Comparison of ENCODE assay signal across 8 cellular contexts in the genomic region with DNA sequence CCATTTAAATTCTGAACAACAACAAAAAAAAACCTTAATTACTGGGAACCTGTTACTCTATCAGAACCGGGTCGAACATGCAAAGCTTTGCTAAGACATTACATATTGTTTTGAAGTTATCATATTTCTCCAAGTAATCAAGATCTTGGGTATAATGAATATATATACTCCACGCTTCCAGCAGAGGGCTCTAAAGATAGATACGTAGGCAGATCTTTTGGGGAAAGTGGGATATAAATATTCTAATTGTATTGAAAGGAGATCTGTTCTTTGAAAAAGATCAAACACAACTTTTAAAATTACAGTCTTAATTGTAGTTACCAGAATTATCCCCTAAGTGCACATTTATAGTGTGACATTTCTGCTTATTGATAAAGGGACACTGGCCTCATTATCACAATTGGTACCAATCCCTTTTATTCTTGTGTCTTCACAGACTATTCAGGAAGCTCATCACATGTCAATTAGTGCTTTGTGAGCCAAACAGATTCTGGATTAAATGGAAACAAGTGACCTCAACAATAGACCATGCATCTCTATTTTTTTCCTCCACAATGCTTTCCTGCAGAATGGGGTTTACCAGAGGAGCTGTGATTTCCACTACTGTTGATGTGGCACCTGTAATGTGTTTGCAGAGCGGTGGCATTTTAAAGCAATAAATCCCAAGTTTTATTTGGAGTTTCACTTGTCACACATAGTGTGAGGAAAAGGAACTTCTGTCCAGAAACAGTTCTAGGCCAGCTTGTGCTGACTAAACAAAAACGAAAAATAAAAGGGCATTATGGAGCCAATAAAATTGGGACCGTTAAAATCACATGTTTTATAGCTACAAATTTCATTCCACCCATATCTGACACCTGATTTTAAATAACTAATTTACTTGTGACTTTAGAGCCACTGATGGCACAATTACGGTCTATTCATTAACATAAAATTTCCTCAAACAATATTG.
DNase-seq lines count a peak whose midpoint lies in the region; ATAC-seq and TF ChIP-seq lines count a peak whose summit lies in the region.

No MANE protein-coding gene starts in this region.

- no peaks in the 10 kb centered on the region for H3K4me1 ChIP-seq in stomach

- H3K36me3 ChIP-seq in stomach = peaks cover 0 to 6% (median 2%) of the 10 kb centered on the region in 4 donors

- no peaks in the 10 kb centered on the region for H3K27me3 ChIP-seq in stomach

- no peak for TF ChIP-seq POLR2A in stomach (IDR thresholded peaks at IDR 0.05)

- TF ChIP-seq CTCF in AG10803 (conservative IDR thresholded peaks at IDR 0.05; ENCODE audit: low read length) (peak; percentile 60), stomach (IDR thresholded peaks at IDR 0.05) (peak in 4 of 7 experiments; percentile 15 to 54 (median 45))

- H3K4me3 ChIP-seq in AG10803 (ENCODE audit: low read length) (no peak overlapping the region), stomach (no peak overlapping the region)

- DNase-seq in AG10803 (ENCODE audit: low read depth) = peak; percentile 11
- peak; percentile 41 for DNase-seq in HCEC 1CT
- peak; percentile 39 for DNase-seq in RPMI8226
- peak; percentile 77 for DNase-seq in fibroblast of peridontal ligament (ENCODE audit: extremely low read depth)
- DNase-seq in stomach = no peak
- DNase-seq in NOMO-1 (lab: John Stamatoyannopoulos, UW; ENCODE audit: unreplicated experiment in 2 of 2) = no peak

- ATAC-seq in HG02981 (IDR thresholded peaks at IDR 0.05; ENCODE audit: unreplicated experiment) (no peak), HG03196 (IDR thresholded peaks at IDR 0.05; ENCODE audit: unreplicated experiment) (no peak)

- WGBS in stomach, 5 donors = 44 to 50% (median 47%) methylated on average over 8 of the region's 8 CpGs

- intact Hi-C loops in stomach (cut with DNase I; ENCODE audit: low total_unique reads) = no loop called here

- no peak overlapping the region for H3K27ac ChIP-seq in stomach

- no peaks in the 10 kb centered on the region for H3K9me3 ChIP-seq in stomach

- no peak for TF ChIP-seq EP300 in stomach (IDR thresholded peaks at IDR 0.05)

Comparison
In these comparisons a context has a peak if more than half of its experiments do, and no peak if none do; other contexts are left out.
1. DNase-seq: peak in AG10803 (single experiment), HCEC 1CT (single experiment), RPMI8226 (single experiment) and fibroblast of peridontal ligament (single experiment); none in stomach (single experiment) and NOMO-1 (0 of 2).